Comparison of ENCODE assay signal across 1 cellular context in genomic region chr1:201506573-201507567, GRCh38.
TF ChIP-seq lines count a peak whose summit lies in the region.

CSRP1 (minus strand) TSS chr1:201507123; CDS start chr1:201496303, 10,820 bp downstream.

TF ChIP-seq in HEK293, 187 proteins besides CTCF, POLR2A, EP300 and RAD21 (continued from another document):
- no peak for TF ChIP-seq ZNF548 (tag by site-specific recombination; IDR thresholded peaks at IDR 0.05)
- no peak for TF ChIP-seq OVOL3 (tag by site-specific recombination; IDR thresholded peaks at IDR 0.05)
- TF ChIP-seq ZNF391 (tag by site-specific recombination; IDR thresholded peaks at IDR 0.05; ENCODE audit: borderline replicate concordance, low read depth), result no peak
